In genomic region chr1:221201773-221202172, GRCh38 we compare ENCODE assay signal across 20 cellular contexts.
DNase-seq lines count a peak whose midpoint lies in the region; ATAC-seq lines count a peak whose summit lies in the region.
"Had no signal": no experiment of that assay in that cellular context is flagged by ENCODE, and none has a peak within 500 bp of the region (broad histone marks: within the 10 kb centered on the region; RNA-seq: fewer than 3 reads in every experiment).

No MANE protein-coding gene starts in this region.

- no peak overlapping the region for H3K9ac ChIP-seq in GM23248
- H3K9ac ChIP-seq: BLaER1 had no signal

- peaks cover 4% of the 10 kb centered on the region; the same call in 1 of the 2 replicates for H3K4me1 ChIP-seq in GM23248 (ENCODE audit: insufficient read depth)
- H3K4me1 ChIP-seq in SJCRH30 = 0 out of 2 replicates have a peak, but pooled peaks cover 2% of the 10 kb centered on the region
- H3K4me1 ChIP-seq: BE2C, BLaER1 had no signal

- H2AFZ ChIP-seq in GM23248 = no peak overlapping the region

- H3K9me2 ChIP-seq in GM23248 (ENCODE audit: insufficient read depth) = no peaks in the 10 kb centered on the region

- H3K27ac ChIP-seq in GM23248 = no peak overlapping the region
- H3K27ac ChIP-seq in SJCRH30 = no peak overlapping the region
- H3K27ac ChIP-seq: 22Rv1, A549, BLaER1 had no signal

- ATAC-seq in activated T-cell treated with anti-CD3 and anti-CD28 coated beads, Interleukin-2, amount 50 U/mL, for 72 hours (replicated peaks in 1 of 2) = peak; percentile 52 to 73
- no peak for ATAC-seq in HG02938 (IDR thresholded peaks at IDR 0.05; ENCODE audit: unreplicated experiment)
- no peak for ATAC-seq in HG03280 (IDR thresholded peaks at IDR 0.05; ENCODE audit: unreplicated experiment)
- ATAC-seq: A549 had no signal

- H3K4me3 Mint-ChIP-seq in activated T-cell treated with anti-CD3 and anti-CD28 coated beads, Interleukin-2, amount 50 U/mL, for 72 hours = no peak overlapping the region
- H3K4me3 Mint-ChIP-seq in activated T-cell treated with anti-CD3 and anti-CD28 coated beads, Interleukin-2, amount 50 U/mL, for 24 hours = no peak overlapping the region
- H3K4me3 Mint-ChIP-seq: CD14-positive monocyte; CD4-positive, alpha-beta memory T cell; CD4-positive, CD25-positive, alpha-beta regulatory T cell; CD8-positive, alpha-beta memory T cell had no signal

- H3F3A ChIP-seq in GM23248 (ENCODE audit: insufficient read depth) = no peaks in the 10 kb centered on the region

- H3K4me2 ChIP-seq in GM23248 (ENCODE audit: unreplicated experiment) = no peak overlapping the region
- H3K4me2 ChIP-seq: A549, BLaER1 had no signal

- H3K9me3 ChIP-seq in GM23248 (ENCODE audit: low read depth) (no peaks in the 10 kb centered on the region), SJCRH30 (replicated peaks) (no peaks in the 10 kb centered on the region)
- H3K9me3 ChIP-seq: BE2C had no signal

- no peak for DNase-seq in activated T-cell treated with anti-CD3 and anti-CD28 coated beads, Interleukin-2, amount 50 U/mL, for 72 hours
- DNase-seq in activated T-cell treated with anti-CD3 and anti-CD28 coated beads, Interleukin-2, amount 50 U/mL, for 24 hours = no peak
- DNase-seq in GM23248 = peak; percentile 10
- DNase-seq in myocyte (ENCODE audit: low read depth) = peak; percentile 7
- DNase-seq in SJCRH30 = no peak
- DNase-seq: ACHN; BE2C; C1 segment of cervical spinal cord; CD4-positive, alpha-beta memory T cell; CD4-positive, CD25-positive, alpha-beta regulatory T cell; CD8-positive, alpha-beta memory T cell; COR-L47; DMS79 treated with DMSO at 0.1 percent for 48 hours; GF-D8 had no signal

- in situ Hi-C loops in GM23248 (cut with MboI) = loop anchor here (10.0 kb wide), 1 partner anchor 327 kb away; the partner anchor contains the start of gene HLX

- no peaks in the 10 kb centered on the region for H3K36me3 ChIP-seq in GM23248 (ENCODE audit: low read depth)
- no peaks in the 10 kb centered on the region for H3K36me3 ChIP-seq in SJCRH30
- H3K36me3 ChIP-seq: BE2C, BLaER1 had no signal

- no peaks in the 10 kb centered on the region for H3K36me3 Mint-ChIP-seq in activated T-cell treated with anti-CD3 and anti-CD28 coated beads, Interleukin-2, amount 50 U/mL, for 72 hours (ENCODE audit: insufficient read depth in 2 of 2)
- H3K36me3 Mint-ChIP-seq in activated T-cell treated with anti-CD3 and anti-CD28 coated beads, Interleukin-2, amount 50 U/mL, for 24 hours (ENCODE audit: low read depth) = no peaks in the 10 kb centered on the region
- H3K36me3 Mint-ChIP-seq: CD4-positive, alpha-beta memory T cell; CD4-positive, CD25-positive, alpha-beta regulatory T cell; CD8-positive, alpha-beta memory T cell had no signal

- no peak overlapping the region for H3K4me3 ChIP-seq in GM23248
- no peak overlapping the region for H3K4me3 ChIP-seq in SJCRH30
- H3K4me3 ChIP-seq: A549, BLaER1 had no signal

- H3K9me3 Mint-ChIP-seq in activated T-cell treated with anti-CD3 and anti-CD28 coated beads, Interleukin-2, amount 50 U/mL, for 72 hours = peaks cover 2 to 3% of the 10 kb centered on the region in 2 donors
- H3K9me3 Mint-ChIP-seq in activated T-cell treated with anti-CD3 and anti-CD28 coated beads, Interleukin-2, amount 50 U/mL, for 24 hours = no peaks in the 10 kb centered on the region

- H3K27me3 ChIP-seq in GM23248 (replicated peaks; ENCODE audit: insufficient read depth) = no peaks in the 10 kb centered on the region
- H3K27me3 ChIP-seq in SJCRH30 = no peaks in the 10 kb centered on the region
- H3K27me3 ChIP-seq: BE2C, BLaER1 had no signal

- no peaks in the 10 kb centered on the region for H4K20me1 ChIP-seq in GM23248 (ENCODE audit: insufficient read depth)
- H4K20me1 ChIP-seq: BLaER1 had no signal

- H3K27ac Mint-ChIP-seq in activated T-cell treated with anti-CD3 and anti-CD28 coated beads, Interleukin-2, amount 50 U/mL, for 72 hours = no peak overlapping the region
- no peak overlapping the region for H3K27ac Mint-ChIP-seq in activated T-cell treated with anti-CD3 and anti-CD28 coated beads, Interleukin-2, amount 50 U/mL, for 24 hours
- H3K27ac Mint-ChIP-seq: CD14-positive monocyte; CD4-positive, alpha-beta memory T cell; CD4-positive, CD25-positive, alpha-beta regulatory T cell; CD8-positive, alpha-beta memory T cell had no signal

- no peaks in the 10 kb centered on the region for H3K79me2 ChIP-seq in GM23248 (ENCODE audit: insufficient read depth)

- no peaks in the 10 kb centered on the region for H3K4me1 Mint-ChIP-seq in activated T-cell treated with anti-CD3 and anti-CD28 coated beads, Interleukin-2, amount 50 U/mL, for 72 hours (ENCODE audit: low read depth)
- no peaks in the 10 kb centered on the region for H3K4me1 Mint-ChIP-seq in activated T-cell treated with anti-CD3 and anti-CD28 coated beads, Interleukin-2, amount 50 U/mL, for 24 hours (ENCODE audit: low read depth)
- H3K4me1 Mint-ChIP-seq: CD4-positive, alpha-beta memory T cell; CD4-positive, CD25-positive, alpha-beta regulatory T cell; CD8-positive, alpha-beta memory T cell had no signal

- no peaks in the 10 kb centered on the region for H3K27me3 Mint-ChIP-seq in activated T-cell treated with anti-CD3 and anti-CD28 coated beads, Interleukin-2, amount 50 U/mL, for 72 hours (ENCODE audit: low read depth)
- peaks cover 12% of the 10 kb centered on the region for H3K27me3 Mint-ChIP-seq in activated T-cell treated with anti-CD3 and anti-CD28 coated beads, Interleukin-2, amount 50 U/mL, for 24 hours
- H3K27me3 Mint-ChIP-seq: CD4-positive, CD25-positive, alpha-beta regulatory T cell had no signal

Comparison
In these comparisons a context has a peak if more than half of its experiments do, and no peak if none do; other contexts are left out.
1. ATAC-seq: peak in activated T-cell treated with anti-CD3 and anti-CD28 coated beads, Interleukin-2, amount 50 U/mL, for 72 hours (2 of 2); none in HG02938 (single experiment) and HG03280 (single experiment).
2. DNase-seq: peak in GM23248 (single experiment) and myocyte (single experiment); none in activated T-cell treated with anti-CD3 and anti-CD28 coated beads, Interleukin-2, amount 50 U/mL, for 72 hours (0 of 2), activated T-cell treated with anti-CD3 and anti-CD28 coated beads, Interleukin-2, amount 50 U/mL, for 24 hours (single experiment) and SJCRH30 (0 of 2).